In the genomic region with DNA sequence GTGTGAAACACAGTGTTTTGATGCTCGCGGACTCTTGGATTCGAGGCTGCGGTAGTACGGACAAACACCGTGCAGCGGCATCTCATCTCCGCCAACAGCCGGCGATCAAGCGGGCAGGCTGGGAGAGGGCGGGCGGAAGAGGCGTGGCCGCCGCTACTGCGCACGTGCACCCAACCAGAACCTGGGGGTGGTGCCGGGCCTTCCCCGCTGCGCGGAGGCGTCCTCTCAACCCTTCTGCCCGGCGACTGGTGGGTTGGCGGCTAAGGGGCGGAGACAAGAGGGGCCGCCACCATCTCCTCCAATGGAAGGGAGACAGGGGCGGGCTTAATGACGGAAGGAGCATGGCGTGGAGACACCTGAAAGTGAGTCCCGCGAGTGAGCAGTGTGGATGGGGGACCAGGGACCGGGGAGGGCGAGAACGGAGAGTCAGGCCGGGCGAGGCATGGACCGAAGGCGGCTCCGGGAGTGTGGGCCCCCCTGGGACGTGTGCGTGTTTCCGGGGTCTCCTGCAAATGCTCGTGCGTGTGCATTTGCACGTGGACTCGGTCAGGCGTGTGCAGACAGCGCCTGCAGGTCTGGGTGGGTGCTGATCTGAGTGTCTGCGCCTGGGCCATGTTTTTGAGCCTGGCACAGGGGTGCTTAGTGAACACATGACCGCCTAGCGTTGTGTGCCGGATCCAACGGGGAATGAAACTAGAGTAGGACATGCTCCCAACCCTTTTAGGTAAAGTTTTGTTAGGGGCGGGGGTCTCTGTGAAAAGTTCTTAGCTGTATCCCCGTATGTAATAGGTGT, we compare ENCODE assay signal across 1 cellular context.
A peak's percentile ranks its signal among the peaks of the same experiment; 100 is the strongest.
TF ChIP-seq lines count a peak whose summit lies in the region.

A gene (plus strand): TSS at position 321 of the 793 bp plus-strand sequence. CDS start 21 bp downstream, at position 342.

TF ChIP-seq in HepG2, 621 proteins besides CTCF, POLR2A, EP300 and RAD21 (continued from another document and continues in another):
- TF ChIP-seq, protein P1, sequence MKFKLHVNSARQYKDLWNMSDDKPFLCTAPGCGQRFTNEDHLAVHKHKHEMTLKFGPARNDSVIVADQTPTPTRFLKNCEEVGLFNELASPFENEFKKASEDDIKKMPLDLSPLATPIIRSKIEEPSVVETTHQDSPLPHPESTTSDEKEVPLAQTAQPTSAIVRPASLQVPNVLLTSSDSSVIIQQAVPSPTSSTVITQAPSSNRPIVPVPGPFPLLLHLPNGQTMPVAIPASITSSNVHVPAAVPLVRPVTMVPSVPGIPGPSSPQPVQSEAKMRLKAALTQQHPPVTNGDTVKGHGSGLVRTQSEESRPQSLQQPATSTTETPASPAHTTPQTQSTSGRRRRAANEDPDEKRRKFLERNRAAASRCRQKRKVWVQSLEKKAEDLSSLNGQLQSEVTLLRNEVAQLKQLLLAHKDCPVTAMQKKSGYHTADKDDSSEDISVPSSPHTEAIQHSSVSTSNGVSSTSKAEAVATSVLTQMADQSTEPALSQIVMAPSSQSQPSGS (CRISPR knock-in tag; IDR thresholded peaks at IDR 0.05) = no peak
- TF ChIP-seq U2AF1 (optimal IDR thresholded peaks at IDR 0.05; ENCODE audit: low read depth, low read length) (peak; percentile 54), TOPORS (CRISPR knock-in tag; IDR thresholded peaks at IDR 0.05) (no peak), ZNF780A (CRISPR knock-in tag; IDR thresholded peaks at IDR 0.05) (no peak), POLR2G (IDR thresholded peaks at IDR 0.05; ENCODE audit: low read depth, low read length) (peak; percentile 96), ZNF547 (CRISPR knock-in tag; IDR thresholded peaks at IDR 0.05) (peak; percentile 19; the same call in 1 of the 2 replicates), ZNF430 (CRISPR knock-in tag; IDR thresholded peaks at IDR 0.05) (peak; percentile 49; the same call in 1 of the 2 replicates), BCL6 (CRISPR knock-in tag; IDR thresholded peaks at IDR 0.05) (peak; percentile 44; the same call in 1 of the 2 replicates), ZNF460 (CRISPR knock-in tag; IDR thresholded peaks at IDR 0.05; ENCODE audit: borderline replicate concordance) (peak; percentile 8; the same call in 1 of the 2 replicates), FOXM1 (CRISPR knock-in tag; IDR thresholded peaks at IDR 0.05) (no peak), FOXA3 (CRISPR knock-in tag; IDR thresholded peaks at IDR 0.05) (peak; percentile 36), TAF1 (CRISPR knock-in tag; IDR thresholded peaks at IDR 0.05) (peak; percentile 98), GATAD2A (CRISPR knock-in tag; IDR thresholded peaks at IDR 0.05) (no peak; the same call in 1 of the 2 replicates), PHF20 (CRISPR knock-in tag; IDR thresholded peaks at IDR 0.05) (peak; percentile 85), SNAI1 (CRISPR knock-in tag; IDR thresholded peaks at IDR 0.05; ENCODE audit: borderline replicate concordance) (no peak), EEA1 (CRISPR knock-in tag; IDR thresholded peaks at IDR 0.05; ENCODE audit: borderline replicate concordance) (0 out of 2 replicates have a peak, but pooled peaks have one; percentile 54), IRF2 (CRISPR knock-in tag; IDR thresholded peaks at IDR 0.05) (peak; percentile 64; the same call in 1 of the 2 replicates), KMT2B (CRISPR knock-in tag; IDR thresholded peaks at IDR 0.05) (peak; percentile 73), ZFY (CRISPR knock-in tag; IDR thresholded peaks at IDR 0.05) (peak; percentile 77), ARHGAP35 (CRISPR knock-in tag; IDR thresholded peaks at IDR 0.05; ENCODE audit: borderline replicate concordance) (peak; percentile 86; the same call in 1 of the 2 replicates), KLF15 (CRISPR knock-in tag; IDR thresholded peaks at IDR 0.05; ENCODE audit: borderline replicate concordance) (no peak), NCOR1 (IDR thresholded peaks at IDR 0.05; ENCODE audit: borderline replicate concordance, low read length) (peak; percentile 27; the same call in 1 of the 2 replicates), SALL1 (CRISPR knock-in tag; IDR thresholded peaks at IDR 0.05) (peak; percentile 87; the same call in 1 of the 2 replicates)
- TF ChIP-seq, protein P2, sequence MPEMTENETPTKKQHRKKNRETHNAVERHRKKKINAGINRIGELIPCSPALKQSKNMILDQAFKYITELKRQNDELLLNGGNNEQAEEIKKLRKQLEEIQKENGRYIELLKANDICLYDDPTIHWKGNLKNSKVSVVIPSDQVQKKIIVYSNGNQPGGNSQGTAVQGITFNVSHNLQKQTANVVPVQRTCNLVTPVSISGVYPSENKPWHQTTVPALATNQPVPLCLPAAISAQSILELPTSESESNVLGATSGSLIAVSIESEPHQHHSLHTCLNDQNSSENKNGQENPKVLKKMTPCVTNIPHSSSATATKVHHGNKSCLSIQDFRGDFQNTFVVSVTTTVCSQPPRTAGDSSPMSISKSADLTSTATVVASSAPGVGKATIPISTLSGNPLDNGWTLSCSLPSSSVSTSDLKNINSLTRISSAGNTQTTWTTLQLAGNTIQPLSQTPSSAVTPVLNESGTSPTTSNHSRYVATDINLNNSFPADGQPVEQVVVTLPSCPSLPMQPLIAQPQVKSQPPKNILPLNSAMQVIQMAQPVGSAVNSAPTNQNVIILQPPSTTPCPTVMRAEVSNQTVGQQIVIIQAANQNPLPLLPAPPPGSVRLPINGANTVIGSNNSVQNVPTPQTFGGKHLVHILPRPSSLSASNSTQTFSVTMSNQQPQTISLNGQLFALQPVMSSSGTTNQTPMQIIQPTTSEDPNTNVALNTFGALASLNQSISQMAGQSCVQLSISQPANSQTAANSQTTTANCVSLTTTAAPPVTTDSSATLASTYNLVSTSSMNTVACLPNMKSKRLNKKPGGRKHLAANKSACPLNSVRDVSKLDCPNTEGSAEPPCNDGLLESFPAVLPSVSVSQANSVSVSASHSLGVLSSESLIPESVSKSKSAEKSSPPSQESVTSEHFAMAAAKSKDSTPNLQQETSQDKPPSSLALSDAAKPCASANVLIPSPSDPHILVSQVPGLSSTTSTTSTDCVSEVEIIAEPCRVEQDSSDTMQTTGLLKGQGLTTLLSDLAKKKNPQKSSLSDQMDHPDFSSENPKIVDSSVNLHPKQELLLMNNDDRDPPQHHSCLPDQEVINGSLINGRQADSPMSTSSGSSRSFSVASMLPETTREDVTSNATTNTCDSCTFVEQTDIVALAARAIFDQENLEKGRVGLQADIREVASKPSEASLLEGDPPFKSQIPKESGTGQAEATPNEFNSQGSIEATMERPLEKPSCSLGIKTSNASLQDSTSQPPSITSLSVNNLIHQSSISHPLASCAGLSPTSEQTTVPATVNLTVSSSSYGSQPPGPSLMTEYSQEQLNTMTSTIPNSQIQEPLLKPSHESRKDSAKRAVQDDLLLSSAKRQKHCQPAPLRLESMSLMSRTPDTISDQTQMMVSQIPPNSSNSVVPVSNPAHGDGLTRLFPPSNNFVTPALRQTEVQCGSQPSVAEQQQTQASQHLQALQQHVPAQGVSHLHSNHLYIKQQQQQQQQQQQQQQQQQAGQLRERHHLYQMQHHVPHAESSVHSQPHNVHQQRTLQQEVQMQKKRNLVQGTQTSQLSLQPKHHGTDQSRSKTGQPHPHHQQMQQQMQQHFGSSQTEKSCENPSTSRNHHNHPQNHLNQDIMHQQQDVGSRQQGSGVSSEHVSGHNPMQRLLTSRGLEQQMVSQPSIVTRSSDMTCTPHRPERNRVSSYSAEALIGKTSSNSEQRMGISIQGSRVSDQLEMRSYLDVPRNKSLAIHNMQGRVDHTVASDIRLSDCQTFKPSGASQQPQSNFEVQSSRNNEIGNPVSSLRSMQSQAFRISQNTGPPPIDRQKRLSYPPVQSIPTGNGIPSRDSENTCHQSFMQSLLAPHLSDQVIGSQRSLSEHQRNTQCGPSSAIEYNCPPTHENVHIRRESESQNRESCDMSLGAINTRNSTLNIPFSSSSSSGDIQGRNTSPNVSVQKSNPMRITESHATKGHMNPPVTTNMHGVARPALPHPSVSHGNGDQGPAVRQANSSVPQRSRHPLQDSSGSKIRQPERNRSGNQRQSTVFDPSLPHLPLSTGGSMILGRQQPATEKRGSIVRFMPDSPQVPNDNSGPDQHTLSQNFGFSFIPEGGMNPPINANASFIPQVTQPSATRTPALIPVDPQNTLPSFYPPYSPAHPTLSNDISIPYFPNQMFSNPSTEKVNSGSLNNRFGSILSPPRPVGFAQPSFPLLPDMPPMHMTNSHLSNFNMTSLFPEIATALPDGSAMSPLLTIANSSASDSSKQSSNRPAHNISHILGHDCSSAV (CRISPR knock-in tag; IDR thresholded peaks at IDR 0.05; ENCODE audit: borderline replicate concordance) = no peak
- TF ChIP-seq, protein P3, sequence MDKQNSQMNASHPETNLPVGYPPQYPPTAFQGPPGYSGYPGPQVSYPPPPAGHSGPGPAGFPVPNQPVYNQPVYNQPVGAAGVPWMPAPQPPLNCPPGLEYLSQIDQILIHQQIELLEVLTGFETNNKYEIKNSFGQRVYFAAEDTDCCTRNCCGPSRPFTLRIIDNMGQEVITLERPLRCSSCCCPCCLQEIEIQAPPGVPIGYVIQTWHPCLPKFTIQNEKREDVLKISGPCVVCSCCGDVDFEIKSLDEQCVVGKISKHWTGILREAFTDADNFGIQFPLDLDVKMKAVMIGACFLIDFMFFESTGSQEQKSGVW (CRISPR knock-in tag; IDR thresholded peaks at IDR 0.05; ENCODE audit: borderline replicate concordance) = no peak
- TF ChIP-seq, protein P4, sequence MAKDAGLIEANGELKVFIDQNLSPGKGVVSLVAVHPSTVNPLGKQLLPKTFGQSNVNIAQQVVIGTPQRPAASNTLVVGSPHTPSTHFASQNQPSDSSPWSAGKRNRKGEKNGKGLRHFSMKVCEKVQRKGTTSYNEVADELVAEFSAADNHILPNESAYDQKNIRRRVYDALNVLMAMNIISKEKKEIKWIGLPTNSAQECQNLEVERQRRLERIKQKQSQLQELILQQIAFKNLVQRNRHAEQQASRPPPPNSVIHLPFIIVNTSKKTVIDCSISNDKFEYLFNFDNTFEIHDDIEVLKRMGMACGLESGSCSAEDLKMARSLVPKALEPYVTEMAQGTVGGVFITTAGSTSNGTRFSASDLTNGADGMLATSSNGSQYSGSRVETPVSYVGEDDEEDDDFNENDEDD (CRISPR knock-in tag; IDR thresholded peaks at IDR 0.05; ENCODE audit: borderline replicate concordance) = peak; percentile 40; the same call in 1 of the 2 replicates
- TF ChIP-seq, protein P5, sequence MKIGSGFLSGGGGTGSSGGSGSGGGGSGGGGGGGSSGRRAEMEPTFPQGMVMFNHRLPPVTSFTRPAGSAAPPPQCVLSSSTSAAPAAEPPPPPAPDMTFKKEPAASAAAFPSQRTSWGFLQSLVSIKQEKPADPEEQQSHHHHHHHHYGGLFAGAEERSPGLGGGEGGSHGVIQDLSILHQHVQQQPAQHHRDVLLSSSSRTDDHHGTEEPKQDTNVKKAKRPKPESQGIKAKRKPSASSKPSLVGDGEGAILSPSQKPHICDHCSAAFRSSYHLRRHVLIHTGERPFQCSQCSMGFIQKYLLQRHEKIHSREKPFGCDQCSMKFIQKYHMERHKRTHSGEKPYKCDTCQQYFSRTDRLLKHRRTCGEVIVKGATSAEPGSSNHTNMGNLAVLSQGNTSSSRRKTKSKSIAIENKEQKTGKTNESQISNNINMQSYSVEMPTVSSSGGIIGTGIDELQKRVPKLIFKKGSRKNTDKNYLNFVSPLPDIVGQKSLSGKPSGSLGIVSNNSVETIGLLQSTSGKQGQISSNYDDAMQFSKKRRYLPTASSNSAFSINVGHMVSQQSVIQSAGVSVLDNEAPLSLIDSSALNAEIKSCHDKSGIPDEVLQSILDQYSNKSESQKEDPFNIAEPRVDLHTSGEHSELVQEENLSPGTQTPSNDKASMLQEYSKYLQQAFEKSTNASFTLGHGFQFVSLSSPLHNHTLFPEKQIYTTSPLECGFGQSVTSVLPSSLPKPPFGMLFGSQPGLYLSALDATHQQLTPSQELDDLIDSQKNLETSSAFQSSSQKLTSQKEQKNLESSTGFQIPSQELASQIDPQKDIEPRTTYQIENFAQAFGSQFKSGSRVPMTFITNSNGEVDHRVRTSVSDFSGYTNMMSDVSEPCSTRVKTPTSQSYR (CRISPR knock-in tag; IDR thresholded peaks at IDR 0.05; ENCODE audit: borderline replicate concordance) = no peak
- TF ChIP-seq, protein P6, sequence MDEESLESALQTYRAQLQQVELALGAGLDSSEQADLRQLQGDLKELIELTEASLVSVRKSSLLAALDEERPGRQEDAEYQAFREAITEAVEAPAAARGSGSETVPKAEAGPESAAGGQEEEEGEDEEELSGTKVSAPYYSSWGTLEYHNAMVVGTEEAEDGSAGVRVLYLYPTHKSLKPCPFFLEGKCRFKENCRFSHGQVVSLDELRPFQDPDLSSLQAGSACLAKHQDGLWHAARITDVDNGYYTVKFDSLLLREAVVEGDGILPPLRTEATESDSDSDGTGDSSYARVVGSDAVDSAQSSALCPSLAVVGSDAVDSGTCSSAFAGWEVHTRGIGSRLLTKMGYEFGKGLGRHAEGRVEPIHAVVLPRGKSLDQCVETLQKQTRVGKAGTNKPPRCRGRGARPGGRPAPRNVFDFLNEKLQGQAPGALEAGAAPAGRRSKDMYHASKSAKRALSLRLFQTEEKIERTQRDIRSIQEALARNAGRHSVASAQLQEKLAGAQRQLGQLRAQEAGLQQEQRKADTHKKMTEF (CRISPR knock-in tag; IDR thresholded peaks at IDR 0.05) = peak; percentile 93
- TF ChIP-seq, protein P7, sequence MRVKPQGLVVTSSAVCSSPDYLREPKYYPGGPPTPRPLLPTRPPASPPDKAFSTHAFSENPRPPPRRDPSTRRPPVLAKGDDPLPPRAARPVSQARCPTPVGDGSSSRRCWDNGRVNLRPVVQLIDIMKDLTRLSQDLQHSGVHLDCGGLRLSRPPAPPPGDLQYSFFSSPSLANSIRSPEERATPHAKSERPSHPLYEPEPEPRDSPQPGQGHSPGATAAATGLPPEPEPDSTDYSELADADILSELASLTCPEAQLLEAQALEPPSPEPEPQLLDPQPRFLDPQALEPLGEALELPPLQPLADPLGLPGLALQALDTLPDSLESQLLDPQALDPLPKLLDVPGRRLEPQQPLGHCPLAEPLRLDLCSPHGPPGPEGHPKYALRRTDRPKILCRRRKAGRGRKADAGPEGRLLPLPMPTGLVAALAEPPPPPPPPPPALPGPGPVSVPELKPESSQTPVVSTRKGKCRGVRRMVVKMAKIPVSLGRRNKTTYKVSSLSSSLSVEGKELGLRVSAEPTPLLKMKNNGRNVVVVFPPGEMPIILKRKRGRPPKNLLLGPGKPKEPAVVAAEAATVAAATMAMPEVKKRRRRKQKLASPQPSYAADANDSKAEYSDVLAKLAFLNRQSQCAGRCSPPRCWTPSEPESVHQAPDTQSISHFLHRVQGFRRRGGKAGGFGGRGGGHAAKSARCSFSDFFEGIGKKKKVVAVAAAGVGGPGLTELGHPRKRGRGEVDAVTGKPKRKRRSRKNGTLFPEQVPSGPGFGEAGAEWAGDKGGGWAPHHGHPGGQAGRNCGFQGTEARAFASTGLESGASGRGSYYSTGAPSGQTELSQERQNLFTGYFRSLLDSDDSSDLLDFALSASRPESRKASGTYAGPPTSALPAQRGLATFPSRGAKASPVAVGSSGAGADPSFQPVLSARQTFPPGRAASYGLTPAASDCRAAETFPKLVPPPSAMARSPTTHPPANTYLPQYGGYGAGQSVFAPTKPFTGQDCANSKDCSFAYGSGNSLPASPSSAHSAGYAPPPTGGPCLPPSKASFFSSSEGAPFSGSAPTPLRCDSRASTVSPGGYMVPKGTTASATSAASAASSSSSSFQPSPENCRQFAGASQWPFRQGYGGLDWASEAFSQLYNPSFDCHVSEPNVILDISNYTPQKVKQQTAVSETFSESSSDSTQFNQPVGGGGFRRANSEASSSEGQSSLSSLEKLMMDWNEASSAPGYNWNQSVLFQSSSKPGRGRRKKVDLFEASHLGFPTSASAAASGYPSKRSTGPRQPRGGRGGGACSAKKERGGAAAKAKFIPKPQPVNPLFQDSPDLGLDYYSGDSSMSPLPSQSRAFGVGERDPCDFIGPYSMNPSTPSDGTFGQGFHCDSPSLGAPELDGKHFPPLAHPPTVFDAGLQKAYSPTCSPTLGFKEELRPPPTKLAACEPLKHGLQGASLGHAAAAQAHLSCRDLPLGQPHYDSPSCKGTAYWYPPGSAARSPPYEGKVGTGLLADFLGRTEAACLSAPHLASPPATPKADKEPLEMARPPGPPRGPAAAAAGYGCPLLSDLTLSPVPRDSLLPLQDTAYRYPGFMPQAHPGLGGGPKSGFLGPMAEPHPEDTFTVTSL (CRISPR knock-in tag; IDR thresholded peaks at IDR 0.05; ENCODE audit: borderline replicate concordance) = peak; percentile 52; the same call in 1 of the 2 replicates
